Comparison of ENCODE assay signal across 13 cellular contexts in genomic region chr22:43925433-43926348, GRCh38. TPM values are rescaled to one million over a fixed set of nuclear protein-coding genes. Genes with fewer than 3 reads are reported as not detected.
A peak's percentile ranks its signal among the peaks of the same experiment; 100 is the strongest.
DNase-seq lines count a peak whose midpoint lies in the region; ATAC-seq, FAIRE-seq and TF ChIP-seq lines count a peak whose summit lies in the region.
"Had no signal": no experiment of that assay in that cellular context is flagged by ENCODE, and none has a peak within 500 bp of the region (broad histone marks: within the 10 kb centered on the region; RNA-seq: fewer than 3 reads in every experiment).

No MANE protein-coding gene starts in this region.

- H3K4me3 ChIP-seq in HAP-1 (peak overlapping the region; percentile 63), adipocyte (ENCODE audit: low read length) (peak overlapping the region; percentile 85), kidney (ENCODE audit: low read length in 2 of 2) (peak overlapping the region in 1 of 2 donors; percentile 62)

- H3K4me1 ChIP-seq in HAP-1 (peaks cover 15% of the 10 kb centered on the region), adipocyte (ENCODE audit: control insufficient read depth, insufficient read depth, low read length) (peaks cover 48% of the 10 kb centered on the region), kidney (ENCODE audit: control insufficient read depth in 1 of 2, insufficient read depth in 1 of 2, low read depth in 1 of 2, low read length in 2 of 2) (peaks cover 6 to 7% of the 10 kb centered on the region in 2 donors)

- ATAC-seq in HG03039 (IDR thresholded peaks at IDR 0.05; ENCODE audit: unreplicated experiment), result no peak
- no peak for ATAC-seq in HG03045 (IDR thresholded peaks at IDR 0.05; ENCODE audit: unreplicated experiment)

- H3K36me3 ChIP-seq in HAP-1 (replicated peaks), result peaks cover 9% of the 10 kb centered on the region
- peaks cover 31% of the 10 kb centered on the region for H3K36me3 ChIP-seq in adipocyte (ENCODE audit: control insufficient read depth, insufficient read depth, low read length, severe bottlenecking)
- peaks cover 0 to 5% of the 10 kb centered on the region in 2 donors for H3K36me3 ChIP-seq in kidney (ENCODE audit: control insufficient read depth in 1 of 2, insufficient read depth in 2 of 2, low read length in 2 of 2)

- TF ChIP-seq CTCF in kidney (IDR thresholded peaks at IDR 0.05; ENCODE audit: borderline replicate concordance, extremely low read depth, insufficient read depth), result no peak

- no peak for FAIRE-seq in kidney (lab: Jason Lieb, UNC)
- FAIRE-seq: frontal cortex had no signal

- in situ Hi-C loops in HAP-1 (cut with MboI; ENCODE audit: low sequenced_read_pairs), result no loop called here

- H3K9ac ChIP-seq in adipocyte (ENCODE audit: low read length) (peak overlapping the region; percentile 92), kidney (ENCODE audit: low read length in 2 of 2) (no peak overlapping the region)

- H3K27me3 ChIP-seq in HAP-1 (ENCODE audit: low read depth) (no peaks in the 10 kb centered on the region), adipocyte (replicated peaks; ENCODE audit: control insufficient read depth, insufficient read depth, low read length) (no peaks in the 10 kb centered on the region)

- intact Hi-C loops in kidney (cut with DNase I), result no loop called here

- H3K9me3 ChIP-seq in HAP-1 (no peaks in the 10 kb centered on the region), adipocyte (ENCODE audit: control insufficient read depth, low read length) (no peaks in the 10 kb centered on the region), kidney (ENCODE audit: control insufficient read depth in 1 of 2, low read length in 2 of 2) (no peaks in the 10 kb centered on the region)

- H3K27ac ChIP-seq in kidney (ENCODE audit: low read depth in 2 of 2, low read length in 2 of 2), result peak overlapping the region; percentile 2 to 51

- peak; percentile 12 for DNase-seq in A172 (ENCODE audit: low spot score)
- DNase-seq in HAP-1 (ENCODE audit: low spot score in 2 of 2), result peak; percentile 76 to 85
- peak; percentile 4 for DNase-seq in adipocyte (ENCODE audit: low read depth)
- no peak for DNase-seq in kidney
- no peak for DNase-seq in NCI-H1105 (lab: John Stamatoyannopoulos, UW)
- no peak for DNase-seq in medulla oblongata (ENCODE audit: extremely low spot score)
- DNase-seq: DND-41; NCI-H2029; stimulated activated CD4-positive, alpha-beta T cell treated with anti-CD3 and anti-CD28 coated beads, Interleukin-2, amount 100 ng/mL, for 48 hours had no signal

RNA-seq across cellular contexts. Expression of gene PNPLA3, which starts 2.1 kb away (rescaled TPM):
- total RNA-seq in A172 (2014; rRNA removed; shearing (Covaris generic)), result 0.96 and 2.0 TPM in 2 replicates
- 0.54 TPM for total RNA-seq in kidney
- 1.2 TPM for polyA plus RNA-seq in kidney (ENCODE audit: insufficient read depth, low read depth, low replicate concordance)

RNA-seq across cellular contexts. Expression of gene SAMM50, which starts 29.6 kb away (rescaled TPM):
- total RNA-seq in A172 (2014; rRNA removed; shearing (Covaris generic)), result 31.2 and 31.4 TPM in 2 replicates
- 34.9 TPM for total RNA-seq in kidney
- polyA plus RNA-seq in kidney (ENCODE audit: insufficient read depth, low read depth, low replicate concordance), result 57.0 TPM

RNA-seq across cellular contexts. Expression of gene PNPLA5, which starts 33.9 kb away (rescaled TPM):
- not detected in 2 replicates for total RNA-seq in A172 (2014; rRNA removed; shearing (Covaris generic))
- total RNA-seq in kidney, result not detected
- polyA plus RNA-seq in kidney (ENCODE audit: insufficient read depth, low read depth, low replicate concordance), result not detected
- total RNA-seq: activated CD8-positive, alpha-beta memory T cell treated with anti-CD3 and anti-CD28 coated beads for 36 hours had no signal

Comparison
In these comparisons a context has a peak if more than half of its experiments do, and no peak if none do; other contexts are left out.
1. DNase-seq: peak in A172 (single experiment), HAP-1 (2 of 2) and adipocyte (single experiment); none in kidney (single experiment), NCI-H1105 (single experiment) and medulla oblongata (single experiment).